ENCODE assay signal across 8 cellular contexts in the genomic region with DNA sequence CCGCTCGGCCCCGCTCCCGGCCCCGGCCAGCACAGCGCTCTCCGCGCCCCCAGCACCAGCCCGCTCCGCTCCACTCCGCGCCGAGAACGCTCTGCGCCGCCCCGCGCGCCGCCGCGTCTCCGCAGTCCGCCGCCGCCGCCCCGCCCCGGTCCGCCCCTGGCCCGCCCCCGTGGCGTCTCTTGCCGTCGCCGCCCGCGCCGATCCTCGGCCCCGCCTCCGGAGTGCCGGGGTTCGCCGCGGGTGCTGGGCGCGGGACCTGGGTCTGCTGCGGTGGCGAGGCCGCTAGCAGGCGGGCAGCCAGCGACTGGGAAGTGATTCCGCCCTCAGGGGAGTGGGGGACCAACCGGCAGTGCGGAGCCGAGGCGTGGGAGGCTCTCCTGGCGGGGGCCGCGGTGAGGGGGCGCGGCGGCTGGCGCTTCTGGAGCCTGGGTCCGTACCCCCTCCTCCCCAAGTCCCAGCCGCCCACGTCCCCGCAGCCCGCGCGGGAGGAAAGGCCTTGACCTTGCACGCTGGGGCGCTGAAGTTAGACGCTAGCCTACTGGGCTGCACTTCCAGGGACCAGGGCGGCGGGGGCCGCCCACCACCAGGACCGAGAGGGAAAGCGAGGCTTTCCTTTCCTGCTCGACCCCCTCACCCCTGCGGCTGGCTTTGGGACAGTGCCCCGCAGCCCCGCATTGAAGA. TPM values are rescaled to one million over a fixed set of nuclear protein-coding genes. Genes with fewer than 3 reads are reported as not detected.
DNase-seq lines count a peak whose midpoint lies in the region; ATAC-seq and TF ChIP-seq lines count a peak whose summit lies in the region.

A gene with protein sequence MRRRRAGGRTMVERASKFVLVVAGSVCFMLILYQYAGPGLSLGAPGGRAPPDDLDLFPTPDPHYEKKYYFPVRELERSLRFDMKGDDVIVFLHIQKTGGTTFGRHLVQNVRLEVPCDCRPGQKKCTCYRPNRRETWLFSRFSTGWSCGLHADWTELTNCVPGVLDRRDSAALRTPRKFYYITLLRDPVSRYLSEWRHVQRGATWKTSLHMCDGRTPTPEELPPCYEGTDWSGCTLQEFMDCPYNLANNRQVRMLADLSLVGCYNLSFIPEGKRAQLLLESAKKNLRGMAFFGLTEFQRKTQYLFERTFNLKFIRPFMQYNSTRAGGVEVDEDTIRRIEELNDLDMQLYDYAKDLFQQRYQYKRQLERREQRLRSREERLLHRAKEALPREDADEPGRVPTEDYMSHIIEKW (minus strand): TSS at position 93 of the 681 bp plus-strand sequence. CDS start 305 bp downstream, outside the sequence.

- H3K4ac ChIP-seq in mesenchymal stem cell (ENCODE audit: low read depth in 1 of 2, low read length in 2 of 2): peak within 1 kb of the TSS; percentile 75 to 79

- peak; percentile 73 for ATAC-seq in GM19324 (IDR thresholded peaks at IDR 0.05; ENCODE audit: low FRiP score, unreplicated experiment)
- ATAC-seq in HG03460 (IDR thresholded peaks at IDR 0.05; ENCODE audit: unreplicated experiment): peak; percentile 67
- peak; percentile 83 for ATAC-seq in effector memory CD8-positive, alpha-beta T cell (replicated peaks)

- peak within 1 kb of the TSS; percentile 83 for H2AFZ ChIP-seq in mesenchymal stem cell (ENCODE audit: low read depth, low read length)

- intact Hi-C loops in CD14-positive monocyte (cut with micrococcal nuclease): loop anchor here in 1 of 2 donors (10.0 kb wide), 3 partner anchors 144 to 436 kb away; no protein-coding TSS in a partner anchor

- H2BK12ac ChIP-seq in mesenchymal stem cell (ENCODE audit: low read length in 2 of 2): peak within 1 kb of the TSS; percentile 18 to 99

- H3K27ac ChIP-seq in mesenchymal stem cell (ENCODE audit: low read length, poor library complexity, severe bottlenecking): no peak within 1 kb of the TSS

- DNase-seq in CD14-positive monocyte (ENCODE audit: low spot score): peak; percentile 73
- peak; percentile 75 for DNase-seq in NT2/D1 (ENCODE audit: low read depth, low spot score)
- DNase-seq in activated CD8-positive, alpha-beta memory T cell treated with anti-CD3 and anti-CD28 coated beads for 48 hours (ENCODE audit: low read depth in 2 of 3, low spot score in 2 of 3): peak; percentile 67 to 75 (median 74)
- peak; percentile 86 to 94 (median 92) for DNase-seq in effector memory CD8-positive, alpha-beta T cell
- DNase-seq in mesenchymal stem cell: peak; percentile 79
- peak; percentile 78 for DNase-seq in stimulated activated CD8-positive, alpha-beta memory T cell treated with anti-CD3 and anti-CD28 coated beads, Interleukin-12 subunit alpha, Interleukin-12 subunit beta, amount 100 ng/mL, for 24 hours (ENCODE audit: extremely low read depth)

- 1% methylated on average over 60 of the region's 84 CpGs for WGBS in mesenchymal stem cell

- H3K79me1 ChIP-seq in mesenchymal stem cell (replicated peaks; ENCODE audit: low read length, poor library complexity, severe bottlenecking): peaks cover 32% of the 10 kb centered on the region

- H3K23ac ChIP-seq in mesenchymal stem cell (ENCODE audit: low read length in 2 of 2): peak within 1 kb of the TSS; percentile 66 to 90

- H3K27me3 ChIP-seq in NT2/D1 (ENCODE audit: insufficient read depth, insufficient read length) (peaks cover 15% of the 10 kb centered on the region), mesenchymal stem cell (ENCODE audit: control insufficient read depth in 1 of 2, insufficient read depth in 1 of 2, low read length in 2 of 2) (peaks cover 0 to 8% of the 10 kb centered on the region in 2 experiments)

- peak within 1 kb of the TSS in 1 of 7 donors; percentile 61 for H3K27ac Mint-ChIP-seq in CD14-positive monocyte
- H3K27ac Mint-ChIP-seq in effector memory CD8-positive, alpha-beta T cell: peak within 1 kb of the TSS in 1 of 2 donors; percentile 68

- peaks cover 15 to 18% of the 10 kb centered on the region in 2 donors for H3K36me3 Mint-ChIP-seq in CD14-positive monocyte
- peaks cover 8% of the 10 kb centered on the region for H3K36me3 Mint-ChIP-seq in effector memory CD8-positive, alpha-beta T cell (ENCODE audit: insufficient read depth)

- peak within 1 kb of the TSS; percentile 99 for H2BK15ac ChIP-seq in mesenchymal stem cell (ENCODE audit: low read depth, poor library complexity, severe bottlenecking)

- peak within 1 kb of the TSS; percentile 8 for H2BK120ac ChIP-seq in mesenchymal stem cell (ENCODE audit: low read depth, low read length)

- no peak within 1 kb of the TSS for H2BK5ac ChIP-seq in mesenchymal stem cell (ENCODE audit: low read depth, low read length, poor library complexity, severe bottlenecking)

- peaks cover 48% of the 10 kb centered on the region for H3K4me1 Mint-ChIP-seq in CD14-positive monocyte
- H3K4me1 Mint-ChIP-seq in effector memory CD8-positive, alpha-beta T cell (ENCODE audit: low read depth in 2 of 2): peaks cover 31 to 40% of the 10 kb centered on the region in 2 donors

- H3K36me3 ChIP-seq in NT2/D1 (ENCODE audit: insufficient read depth, insufficient read length, low read length): peaks cover 37% of the 10 kb centered on the region
- H3K36me3 ChIP-seq in mesenchymal stem cell (ENCODE audit: control insufficient read depth in 1 of 2, insufficient read depth in 2 of 2, low read depth in 1 of 2, low read length in 2 of 2): peaks cover 4 to 26% of the 10 kb centered on the region in 2 experiments

- peak within 1 kb of the TSS; percentile 93 for H3K4me3 ChIP-seq in NT2/D1 (ENCODE audit: insufficient read length, low read depth)
- H3K4me3 ChIP-seq in mesenchymal stem cell (ENCODE audit: insufficient read depth in 1 of 2, low read depth in 1 of 2, low read length in 2 of 2): peak within 1 kb of the TSS; percentile 72 to 90

- peak within 1 kb of the TSS; percentile 96 to 98 for H3K18ac ChIP-seq in mesenchymal stem cell (ENCODE audit: low read depth in 1 of 2, low read length in 2 of 2)

- peak within 1 kb of the TSS; percentile 88 for H4K91ac ChIP-seq in mesenchymal stem cell (ENCODE audit: low read length)

- H3K27me3 Mint-ChIP-seq in CD14-positive monocyte (ENCODE audit: low read depth in 3 of 3): peaks cover 10 to 52% (median 13%) of the 10 kb centered on the region in 3 donors
- peaks cover 0 to 10% of the 10 kb centered on the region in 2 donors for H3K27me3 Mint-ChIP-seq in effector memory CD8-positive, alpha-beta T cell

- H3K9me3 Mint-ChIP-seq in CD14-positive monocyte: peaks cover 0 to 2% (median 0%) of the 10 kb centered on the region in 7 donors
- no peaks in the 10 kb centered on the region for H3K9me3 Mint-ChIP-seq in effector memory CD8-positive, alpha-beta T cell

- H3K4me1 ChIP-seq in NT2/D1 (ENCODE audit: insufficient read depth, insufficient read length): peaks cover 52% of the 10 kb centered on the region
- peaks cover 47% of the 10 kb centered on the region for H3K4me1 ChIP-seq in mesenchymal stem cell (ENCODE audit: control insufficient read depth, insufficient read depth, low read depth, low read length)

- H3K9me3 ChIP-seq in NT2/D1 (ENCODE audit: insufficient read depth, low read length): no peaks in the 10 kb centered on the region
- H3K9me3 ChIP-seq in mesenchymal stem cell (ENCODE audit: control insufficient read depth, low read length): no peaks in the 10 kb centered on the region

- peak within 1 kb of the TSS; percentile 92 for H4K8ac ChIP-seq in mesenchymal stem cell (ENCODE audit: low read length)

- peak within 1 kb of the TSS; percentile 96 for H3K4me2 ChIP-seq in mesenchymal stem cell (ENCODE audit: low read length, poor library complexity, severe bottlenecking)

- TF ChIP-seq CTCF in CD14-positive monocyte (IDR thresholded peaks at IDR 0.05): no peak

- H3K4me3 Mint-ChIP-seq in CD14-positive monocyte: peak within 1 kb of the TSS; percentile 87 to 94
- H3K4me3 Mint-ChIP-seq in effector memory CD8-positive, alpha-beta T cell: peak within 1 kb of the TSS; percentile 85 to 87

- peak within 1 kb of the TSS; percentile 69 to 99 for H3K14ac ChIP-seq in mesenchymal stem cell (ENCODE audit: low read length in 2 of 2)

- H2AK5ac ChIP-seq in mesenchymal stem cell (ENCODE audit: low read length, severe bottlenecking): no peak within 1 kb of the TSS

- H3K9ac ChIP-seq in NT2/D1 (ENCODE audit: insufficient read length, low read depth) (peak within 1 kb of the TSS; percentile 96), mesenchymal stem cell (ENCODE audit: low read length) (peak within 1 kb of the TSS; percentile 77)

RNA-seq across cellular contexts. Expression of the gene that starts here (rescaled TPM):
- polyA plus RNA-seq in CD14-positive monocyte: 1 to 10 TPM; 2.9 to 4.0 TPM
- polyA plus RNA-seq in mesenchymal stem cell (2013, experiment 1 of 2): 37.7 TPM
- 37.3 TPM for polyA plus RNA-seq in mesenchymal stem cell (2013, experiment 2 of 2)
